ENCODE assay signal across 8 cellular contexts in genomic region chr3:15805756-15806266, GRCh38. TPM values are rescaled to one million over a fixed set of nuclear protein-coding genes. Genes with fewer than 3 reads are reported as not detected.
DNase-seq lines count a peak whose midpoint lies in the region; ATAC-seq and TF ChIP-seq lines count a peak whose summit lies in the region.

No MANE protein-coding gene starts in this region.

- H4K20me1 ChIP-seq in DOHH2 (ENCODE audit: control insufficient read depth, insufficient read depth, low read depth, low read length), result peaks cover 13% of the 10 kb centered on the region

- peaks cover 28% of the 10 kb centered on the region for H3K4me1 ChIP-seq in DOHH2 (ENCODE audit: control insufficient read depth, low read length)

- peak overlapping the region; percentile 37 for H3K4me2 ChIP-seq in DOHH2 (ENCODE audit: low read length)

- peaks cover 95% of the 10 kb centered on the region for H3K79me2 ChIP-seq in DOHH2 (ENCODE audit: control insufficient read depth, low read length)

- no peaks in the 10 kb centered on the region for H3K9me2 ChIP-seq in DOHH2 (replicated peaks; ENCODE audit: control insufficient read depth, low read length)

- no peaks in the 10 kb centered on the region for H3K9me3 ChIP-seq in DOHH2 (ENCODE audit: control insufficient read depth, insufficient read depth, low read length)

- no peaks in the 10 kb centered on the region for H3K27me3 ChIP-seq in DOHH2 (ENCODE audit: control insufficient read depth, low read length)

- peaks cover 5% of the 10 kb centered on the region; the same call in 1 of the 2 replicates for H3K36me3 ChIP-seq in DOHH2 (ENCODE audit: control insufficient read depth, low read length)

- no peak for TF ChIP-seq CTCF in DOHH2 (IDR thresholded peaks at IDR 0.05; ENCODE audit: low read depth, low read length, poor library complexity, severe bottlenecking)

- H3K4me3 ChIP-seq in DOHH2 (ENCODE audit: low read length), result 0 out of 2 replicates have a peak overlapping the region, but pooled peaks have one; percentile 19

- intact Hi-C loops in left colon (cut with DNase I, micrococcal nuclease), result no loop called here

- ATAC-seq in GM21360 (IDR thresholded peaks at IDR 0.05; ENCODE audit: unreplicated experiment), result peak; percentile 72
- peak; percentile 74 for ATAC-seq in HG03521 (IDR thresholded peaks at IDR 0.05; ENCODE audit: unreplicated experiment)
- ATAC-seq in left colon, result no peak

- no peak overlapping the region for H3K27ac ChIP-seq in DOHH2 (ENCODE audit: low read depth, low read length)

- H3F3A ChIP-seq in DOHH2 (ENCODE audit: control insufficient read depth, insufficient read depth), result no peaks in the 10 kb centered on the region

- peak; percentile 69 for DNase-seq in amniotic epithelial cell (ENCODE audit: low read depth)
- DNase-seq in pulmonary artery endothelial cell (ENCODE audit: low read depth, low spot score), result peak; percentile 70
- no peak for DNase-seq in NCI-H1436 treated with DMSO at 0.1 percent for 48 hours (lab: John Stamatoyannopoulos, UW)
- no peak for DNase-seq in left colon
- no peak for DNase-seq in activated effector memory CD4-positive, alpha-beta T cell treated with anti-CD3 and anti-CD28 coated beads, Interleukin-2, amount 50 U/mL, for 16 hours

RNA-seq across cellular contexts. Expression of gene ANKRD28, which starts 8.0 kb away (rescaled TPM):
- total RNA-seq in pulmonary artery endothelial cell (129 and 165 TPM in 2 replicates), left colon (10 to 100 TPM; 47.0 to 49.8 TPM)

Comparison
In these comparisons a context has a peak if more than half of its experiments do, and no peak if none do; other contexts are left out.
1. DNase-seq: peak in amniotic epithelial cell (single experiment) and pulmonary artery endothelial cell (single experiment); none in NCI-H1436 treated with DMSO at 0.1 percent for 48 hours (single experiment), left colon (0 of 2) and activated effector memory CD4-positive, alpha-beta T cell treated with anti-CD3 and anti-CD28 coated beads, Interleukin-2, amount 50 U/mL, for 16 hours (single experiment).